In genomic region chr16:1532771-1533170, GRCh38 we compare ENCODE assay signal across 10 cellular contexts. TPM values are rescaled to one million over a fixed set of nuclear protein-coding genes. Genes with fewer than 3 reads are reported as not detected.
DNase-seq lines count a peak whose midpoint lies in the region; ATAC-seq and TF ChIP-seq lines count a peak whose summit lies in the region.
"Had no signal": no experiment of that assay in that cellular context is flagged by ENCODE, and none has a peak within 500 bp of the region (broad histone marks: within the 10 kb centered on the region; RNA-seq: fewer than 3 reads in every experiment).

No MANE protein-coding gene starts in this region.

- H2AFZ ChIP-seq in hepatocyte (no peak overlapping the region), smooth muscle cell (ENCODE audit: low read depth) (no peak overlapping the region)

- no peaks in the 10 kb centered on the region for H3K9me3 Mint-ChIP-seq in HFFc6
- no peaks in the 10 kb centered on the region for H3K9me3 Mint-ChIP-seq in activated naive CD8-positive, alpha-beta T cell treated with anti-CD3 and anti-CD28 coated beads, Interleukin-2, amount 10 ng/mL, durations not matched to agents 7 days and 5 days

- H3K4me3 ChIP-seq in hepatocyte (no peak overlapping the region), smooth muscle cell (no peak overlapping the region)

- H3K4me1 Mint-ChIP-seq in HFFc6 (ENCODE audit: low read depth) = peaks cover 60% of the 10 kb centered on the region
- peaks cover 32% of the 10 kb centered on the region for H3K4me1 Mint-ChIP-seq in activated naive CD8-positive, alpha-beta T cell treated with anti-CD3 and anti-CD28 coated beads, Interleukin-2, amount 10 ng/mL, durations not matched to agents 7 days and 5 days

- H3K4me1 ChIP-seq in hepatocyte (ENCODE audit: insufficient read depth) (peaks cover 50% of the 10 kb centered on the region), smooth muscle cell (ENCODE audit: low read depth) (no peaks in the 10 kb centered on the region)

- H3K79me2 ChIP-seq in hepatocyte = peaks cover 8% of the 10 kb centered on the region
- peaks cover 22% of the 10 kb centered on the region for H3K79me2 ChIP-seq in smooth muscle cell (ENCODE audit: low read depth)

- peak overlapping the region; percentile 97 for H3K27ac ChIP-seq in hepatocyte
- peak overlapping the region; percentile 34 for H3K27ac ChIP-seq in smooth muscle cell (ENCODE audit: low read depth)

- H3K4me3 Mint-ChIP-seq in HFFc6 = peak overlapping the region; percentile 91
- peak overlapping the region; percentile 97 for H3K4me3 Mint-ChIP-seq in activated naive CD8-positive, alpha-beta T cell treated with anti-CD3 and anti-CD28 coated beads, Interleukin-2, amount 10 ng/mL, durations not matched to agents 7 days and 5 days

- 92% methylated on average over 10 of the region's 10 CpGs for WGBS in hepatocyte (ENCODE audit: low lambda C conversion rate, missing lambda C conversion rate)
- WGBS in smooth muscle cell (ENCODE audit: low lambda C conversion rate) = 94% methylated on average over 10 of the region's 10 CpGs

- H3K4me2 ChIP-seq in hepatocyte (peak overlapping the region; percentile 71), smooth muscle cell (no peak overlapping the region)

- H3K9me2 ChIP-seq in hepatocyte (replicated peaks; ENCODE audit: insufficient read depth) = no peaks in the 10 kb centered on the region

- H4K20me1 ChIP-seq in hepatocyte (ENCODE audit: insufficient read depth, poor library complexity, severe bottlenecking) = no peaks in the 10 kb centered on the region
- H4K20me1 ChIP-seq in smooth muscle cell (ENCODE audit: low read depth) = no peaks in the 10 kb centered on the region

- peaks cover 6% of the 10 kb centered on the region for H3K27me3 Mint-ChIP-seq in HFFc6 (ENCODE audit: insufficient read depth)
- H3K27me3 Mint-ChIP-seq in activated naive CD8-positive, alpha-beta T cell treated with anti-CD3 and anti-CD28 coated beads, Interleukin-2, amount 10 ng/mL, durations not matched to agents 7 days and 5 days = no peaks in the 10 kb centered on the region

- DNase-seq in HFFc6 = no peak
- no peak for DNase-seq in activated naive CD8-positive, alpha-beta T cell treated with anti-CD3 and anti-CD28 coated beads, Interleukin-2, amount 10 ng/mL, durations not matched to agents 7 days and 5 days
- no peak for DNase-seq in hepatocyte (ENCODE audit: low spot score)
- no peak for DNase-seq in smooth muscle cell (lab: John Stamatoyannopoulos, UW; ENCODE audit: unreplicated experiment)
- DNase-seq in activated CD4-positive, CD25-positive, alpha-beta regulatory T cell treated with anti-CD3 and anti-CD28 coated beads, Interleukin-2, amount 50 U/mL, for 72 hours = no peak
- no peak for DNase-seq in activated gamma-delta T cell (lab: John Stamatoyannopoulos, UW)
- DNase-seq in Ammon's horn (ENCODE audit: low spot score) = no peak

- peaks cover 4% of the 10 kb centered on the region for H3F3A ChIP-seq in smooth muscle cell (ENCODE audit: low read depth)

- no peak overlapping the region for H3K9ac ChIP-seq in smooth muscle cell (ENCODE audit: low read depth)

- no peak for ATAC-seq in activated naive CD8-positive, alpha-beta T cell treated with anti-CD3 and anti-CD28 coated beads, Interleukin-2, amount 10 ng/mL, durations not matched to agents 7 days and 5 days (ENCODE audit: low read depth)
- no peak for ATAC-seq in HG03139 (IDR thresholded peaks at IDR 0.05; ENCODE audit: unreplicated experiment)

- H3K27me3 ChIP-seq in hepatocyte = no peaks in the 10 kb centered on the region
- no peaks in the 10 kb centered on the region for H3K27me3 ChIP-seq in smooth muscle cell (ENCODE audit: low read depth)

- H3K36me3 ChIP-seq in hepatocyte (replicated peaks; ENCODE audit: insufficient read depth, low read depth) = no peaks in the 10 kb centered on the region
- H3K36me3 ChIP-seq in smooth muscle cell (ENCODE audit: low read depth) = no peaks in the 10 kb centered on the region

- H3K9me3 ChIP-seq in hepatocyte (ENCODE audit: low read depth) (no peaks in the 10 kb centered on the region), smooth muscle cell (replicated peaks; ENCODE audit: low read depth) (no peaks in the 10 kb centered on the region)

- POLR2A ChIA-PET in activated naive CD8-positive, alpha-beta T cell treated with anti-CD3 and anti-CD28 coated beads, Interleukin-2, amount 10 ng/mL, durations not matched to agents 7 days and 5 days (lab: Charles Lee) = interaction anchor here (2.1 to 3.5 kb wide), 4 partner anchors 9 to 173 kb away, joined by 8 to 35 read pairs (median 13); partner anchors contain the start of genes CRAMP1, IFT140 and MAPK8IP3

- no peak for TF ChIP-seq CTCF in HFFc6 (IDR thresholded peaks at IDR 0.05)
- TF ChIP-seq CTCF in hepatocyte (IDR thresholded peaks at IDR 0.05; ENCODE audit: poor library complexity) = no peak
- TF ChIP-seq CTCF in smooth muscle cell (IDR thresholded peaks at IDR 0.05; ENCODE audit: borderline replicate concordance, insufficient read depth, poor library complexity, severe bottlenecking) = no peak

- H3K27ac Mint-ChIP-seq in HFFc6 = peak overlapping the region; percentile 78
- no peak overlapping the region for H3K27ac Mint-ChIP-seq in activated naive CD8-positive, alpha-beta T cell treated with anti-CD3 and anti-CD28 coated beads, Interleukin-2, amount 10 ng/mL, durations not matched to agents 7 days and 5 days

- peaks cover 27% of the 10 kb centered on the region for H3K36me3 Mint-ChIP-seq in HFFc6 (ENCODE audit: low read depth)
- peaks cover 24% of the 10 kb centered on the region for H3K36me3 Mint-ChIP-seq in activated naive CD8-positive, alpha-beta T cell treated with anti-CD3 and anti-CD28 coated beads, Interleukin-2, amount 10 ng/mL, durations not matched to agents 7 days and 5 days

RNA-seq across cellular contexts. Expression of gene TMEM204, which starts 0.7 kb away (rescaled TPM):
- 10 to 100 TPM; 15.4 to 28.5 (median 16.2) TPM for total RNA-seq in HFFc6 (2021; fragmentation: NEBNext Ultra II Directional; extraction: Animal tissue kit (Norgen Biotek cat#: 25700))
- total RNA-seq in activated naive CD8-positive, alpha-beta T cell treated with anti-CD3 and anti-CD28 coated beads, Interleukin-2, amount 10 ng/mL, durations not matched to agents 7 days and 5 days = 10 to 100 TPM; 68.3 to 72.0 TPM
- 4.7 and 5.4 TPM in 2 replicates for total RNA-seq in hepatocyte
- polyA plus RNA-seq in hepatocyte = 2.7 and 4.3 TPM in 2 replicates
- 0.31 and 0.90 TPM in 2 replicates for total RNA-seq in smooth muscle cell
- 3.0 and 4.2 TPM in 2 replicates for polyA plus RNA-seq in smooth muscle cell
- total RNA-seq: MCF 10A had no signal

RNA-seq across cellular contexts. Expression of gene TELO2, which starts 39.6 kb away (rescaled TPM):
- 10 to 100 TPM; 28.6 to 37.4 (median 34.8) TPM for total RNA-seq in HFFc6 (2021; fragmentation: NEBNext Ultra II Directional; extraction: Animal tissue kit (Norgen Biotek cat#: 25700))
- total RNA-seq in activated naive CD8-positive, alpha-beta T cell treated with anti-CD3 and anti-CD28 coated beads, Interleukin-2, amount 10 ng/mL, durations not matched to agents 7 days and 5 days = 10 to 100 TPM; 53.9 to 57.1 TPM
- total RNA-seq in hepatocyte (12.0 and 22.8 TPM in 2 replicates), smooth muscle cell (4.8 and 6.5 TPM in 2 replicates)
- polyA plus RNA-seq in hepatocyte (50.9 and 60.3 TPM in 2 replicates), smooth muscle cell (22.9 and 25.1 TPM in 2 replicates)

RNA-seq across cellular contexts. Expression of gene PTX4, which starts 44.0 kb away (rescaled TPM):
- total RNA-seq in HFFc6 (2021; fragmentation: NEBNext Ultra II Directional; extraction: Animal tissue kit (Norgen Biotek cat#: 25700)) = under 1 TPM in 4 of 6 experiments, not detected in 2; 0.14 to 0.24 (median 0.18) TPM
- total RNA-seq in activated naive CD8-positive, alpha-beta T cell treated with anti-CD3 and anti-CD28 coated beads, Interleukin-2, amount 10 ng/mL, durations not matched to agents 7 days and 5 days = not detected
- not detected in 2 replicates for total RNA-seq in hepatocyte
- polyA plus RNA-seq in hepatocyte = not detected in 2 replicates
- total RNA-seq in smooth muscle cell = not detected in 2 replicates
- not detected in 2 replicates for polyA plus RNA-seq in smooth muscle cell
- total RNA-seq: MCF 10A, myocyte had no signal

RNA-seq across cellular contexts. Expression of gene CLCN7, which starts 57.9 kb away (rescaled TPM):
- 10 to 100 TPM; 47.5 to 62.6 (median 51.3) TPM for total RNA-seq in HFFc6 (2021; fragmentation: NEBNext Ultra II Directional; extraction: Animal tissue kit (Norgen Biotek cat#: 25700))
- total RNA-seq in activated naive CD8-positive, alpha-beta T cell treated with anti-CD3 and anti-CD28 coated beads, Interleukin-2, amount 10 ng/mL, durations not matched to agents 7 days and 5 days = 10 to 100 TPM; 69.7 to 72.2 TPM
- total RNA-seq in hepatocyte (47.4 and 56.3 TPM in 2 replicates), smooth muscle cell (15.6 and 25.9 TPM in 2 replicates)
- polyA plus RNA-seq in hepatocyte (107 and 127 TPM in 2 replicates), smooth muscle cell (45.2 and 59.9 TPM in 2 replicates)
